In the genomic region with DNA sequence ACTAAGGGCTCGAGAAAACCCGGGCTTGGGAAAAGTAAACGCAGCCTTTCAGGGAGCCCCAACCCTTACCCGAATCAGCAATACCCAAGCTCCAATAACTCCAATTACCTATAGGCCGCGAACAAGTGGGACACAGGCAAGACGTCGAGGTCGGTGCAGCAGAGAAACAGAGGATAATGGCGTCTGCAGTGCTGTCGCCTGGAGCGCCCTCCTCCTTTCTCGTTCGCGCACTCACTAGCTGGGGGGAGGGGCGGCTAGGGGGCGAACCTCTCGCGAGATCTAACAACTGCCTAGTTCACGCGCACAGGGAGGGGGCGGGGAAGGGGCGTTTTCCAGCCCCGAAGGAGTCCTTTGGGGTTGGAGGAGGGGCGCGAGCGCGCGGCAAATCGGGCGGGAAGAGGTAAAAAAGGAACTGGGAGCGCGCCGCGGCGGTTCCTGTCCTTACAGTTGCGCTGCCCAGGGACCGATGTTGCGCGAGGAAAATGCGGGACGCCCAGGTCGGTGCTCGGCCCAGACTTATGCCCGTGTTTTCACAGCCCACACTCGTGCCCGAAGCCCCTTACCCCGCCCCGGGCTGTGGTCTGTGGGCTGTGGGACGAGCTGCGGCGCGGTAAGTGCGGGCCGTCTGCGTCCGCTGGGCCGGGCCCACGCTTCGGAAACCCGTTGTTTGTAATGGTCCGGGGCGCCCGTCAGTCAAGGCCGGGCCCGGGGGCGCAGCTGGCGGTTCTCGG, we compare ENCODE assay signal across 9 cellular contexts. TPM values are rescaled to one million over a fixed set of nuclear protein-coding genes. Genes with fewer than 3 reads are reported as not detected.
DNase-seq lines count a peak whose midpoint lies in the region; ATAC-seq, FAIRE-seq and TF ChIP-seq lines count a peak whose summit lies in the region.
"Had no signal": no experiment of that assay in that cellular context is flagged by ENCODE, and none has a peak within 500 bp of the region (broad histone marks: within the 10 kb centered on the region; RNA-seq: fewer than 3 reads in every experiment).

A gene (plus strand): TSS at position 411 of the 731 bp plus-strand sequence. CDS start 20,182 bp downstream, outside the sequence.

- H3K4me1 ChIP-seq in keratinocyte (ENCODE audit: control insufficient read depth, extremely low read depth, insufficient read depth, low read length), result peaks cover 19% of the 10 kb centered on the region

- peak; percentile 97 for DNase-seq in AG10803 (ENCODE audit: low read depth)
- peak; percentile 86 to 96 for DNase-seq in NCI-H446 (lab: John Stamatoyannopoulos, UW)
- peak; percentile 98 for DNase-seq in cerebellar cortex (ENCODE audit: low spot score)
- peak; percentile 86 for DNase-seq in keratinocyte (ENCODE audit: low read depth, low spot score)
- DNase-seq in stimulated activated CD4-positive, alpha-beta T cell treated with anti-CD3 and anti-CD28 coated beads, Interleukin-15, amount 100 ng/mL, for 1 hour (ENCODE audit: low read depth in 1 of 2, low spot score in 1 of 2), result peak; percentile 99

- peak; percentile 21 for TF ChIP-seq CTCF in AG10803 (conservative IDR thresholded peaks at IDR 0.05; ENCODE audit: low read length)
- TF ChIP-seq CTCF in keratinocyte (optimal IDR thresholded peaks at IDR 0.05 in 1 of 3, IDR thresholded peaks at IDR 0.05 in 1 of 3, conservative IDR thresholded peaks at IDR 0.05 in 1 of 3; ENCODE audit: extremely low read depth in 1 of 3, insufficient read depth in 2 of 3, low read length in 3 of 3), result peak in 2 of 3 experiments; percentile 13 to 39

- peak; percentile 34 for FAIRE-seq in keratinocyte (lab: Jason Lieb, UNC)
- FAIRE-seq: islet of Langerhans had no signal

- H2AFZ ChIP-seq in keratinocyte (ENCODE audit: control insufficient read depth, low read length), result peak within 1 kb of the TSS; percentile 93

- dilution Hi-C loops in keratinocyte (cut with MboI; ENCODE audit: extremely low pct_ligation_motif_present, low sequenced_read_pairs), result no loop called here

- no peaks in the 10 kb centered on the region for H3K9me1 ChIP-seq in keratinocyte (ENCODE audit: control insufficient read depth, extremely low read depth, insufficient read depth, low read length)

- peak within 1 kb of the TSS; percentile 98 for H3K27ac ChIP-seq in keratinocyte (ENCODE audit: control insufficient read depth, insufficient read depth, low read length)

- peak; percentile 63 for ATAC-seq in GM19025 (IDR thresholded peaks at IDR 0.05; ENCODE audit: low read depth, unreplicated experiment)
- ATAC-seq in HG03342 (IDR thresholded peaks at IDR 0.05; ENCODE audit: unreplicated experiment), result peak; percentile 63
- ATAC-seq in activated CD4-positive, CD25-positive, alpha-beta regulatory T cell treated with anti-CD3 and anti-CD28 coated beads, Interleukin-2, amount 50 U/mL, for 24 hours, result peak; percentile 76 to 78

- H3K79me2 ChIP-seq in keratinocyte (ENCODE audit: control insufficient read depth, insufficient read depth, low read length), result peaks cover 83% of the 10 kb centered on the region

- H3K4me3 ChIP-seq in AG10803 (ENCODE audit: low read length), result peak within 1 kb of the TSS; percentile 96
- peak within 1 kb of the TSS; percentile 65 to 97 (median 95) for H3K4me3 ChIP-seq in keratinocyte (ENCODE audit: control insufficient read depth in 2 of 3, extremely low read depth in 1 of 3, insufficient read depth in 2 of 3, low read depth in 1 of 3, low read length in 3 of 3)

- peaks cover 19% of the 10 kb centered on the region for H4K20me1 ChIP-seq in keratinocyte (ENCODE audit: control insufficient read depth, extremely low read depth, insufficient read depth, low read length)

- peak within 1 kb of the TSS; percentile 88 for H3K4me2 ChIP-seq in keratinocyte (ENCODE audit: control insufficient read depth, extremely low read depth, insufficient read depth, low read depth, low read length)

- peak within 1 kb of the TSS; percentile 99 for H3K9ac ChIP-seq in keratinocyte (ENCODE audit: control insufficient read depth, extremely low read depth, insufficient read depth, low read length)

- H3K36me3 ChIP-seq in keratinocyte (ENCODE audit: control insufficient read depth in 2 of 2, extremely low read depth in 1 of 2, insufficient read depth in 2 of 2, low read length in 2 of 2), result peaks cover 4 to 15% of the 10 kb centered on the region in 2 experiments

- H3K9me3 ChIP-seq in keratinocyte (ENCODE audit: control insufficient read depth, low read depth, low read length), result no peaks in the 10 kb centered on the region

- no peaks in the 10 kb centered on the region for H3K27me3 ChIP-seq in keratinocyte (ENCODE audit: control insufficient read depth, extremely low read depth, insufficient read depth, low read length)

RNA-seq across cellular contexts. Expression of the gene that starts here (rescaled TPM):
- 0.97 to 3.6 TPM (median 1.1 TPM) in 3 replicates for polyA plus RNA-seq in keratinocyte
- 1.1 TPM for polyA plus RNA-seq in keratinocyte (2011; ENCODE audit: low read depth)
- polyA plus RNA-seq in keratinocyte (2011; cell fraction: cytosol; rRNA removed), result 1.3 and 2.1 TPM in 2 replicates
- 2.0 and 2.5 TPM in 2 replicates for polyA plus RNA-seq in keratinocyte (2011; cell fraction: nucleus; rRNA removed)
- polyA plus RNA-seq in keratinocyte (2012; ENCODE audit: low replicate concordance), result 1.8 and 5.3 TPM in 2 replicates
- 0.82 to 3.9 TPM (median 0.96 TPM) in 3 replicates for polyA minus RNA-seq in keratinocyte
- 2.3 TPM for polyA minus RNA-seq in keratinocyte (2011; cell fraction: cytosol; rRNA and poly(A)+ RNA removed)
- polyA minus RNA-seq in keratinocyte (2011; cell fraction: nucleus; rRNA and poly(A)+ RNA removed), result 0.74 and 3.2 TPM in 2 replicates

Comparison
In these comparisons a context has a peak if more than half of its experiments do, and no peak if none do; other contexts are left out.
1. Peak in every context shown above with its lines: DNase-seq, ATAC-seq, H3K4me3 ChIP-seq and H3K27ac ChIP-seq.